8 cellular contexts compared by ENCODE assay signal in genomic region chr10:35335718-35336083, GRCh38. TPM values are rescaled to one million over a fixed set of nuclear protein-coding genes. Genes with fewer than 3 reads are reported as not detected.
A peak's percentile ranks its signal among the peaks of the same experiment; 100 is the strongest.
DNase-seq lines count a peak whose midpoint lies in the region; ATAC-seq and TF ChIP-seq lines count a peak whose summit lies in the region.

No MANE protein-coding gene starts in this region.

- DNase-seq in NCI-H2227 (lab: John Stamatoyannopoulos, UW; ENCODE audit: unreplicated experiment) (peak; percentile 39), NCI-H2227 treated with DMSO at 0.1 percent for 48 hours (lab: John Stamatoyannopoulos, UW) (no peak), fibroblast of the aortic adventitia (ENCODE audit: low read depth) (no peak), progenitor cell of endocrine pancreas (ENCODE audit: low spot score, unreplicated experiment) (no peak), NCI-H2107 treated with DMSO at 0.1 percent for 48 hours (lab: John Stamatoyannopoulos, UW; ENCODE audit: unreplicated experiment) (no peak), NCI-H345 treated with DMSO at 0.1 percent for 48 hours (lab: John Stamatoyannopoulos, UW; ENCODE audit: unreplicated experiment) (no peak)
- peak; percentile 38 for DNase-seq in activated CD8-positive, alpha-beta T cell treated with anti-CD3 and anti-CD28 coated beads, Interleukin-2, amount 10 ng/mL, durations not matched to agents 7 days and 5 days

- POLR2A ChIA-PET in activated CD8-positive, alpha-beta T cell treated with anti-CD3 and anti-CD28 coated beads, Interleukin-2, amount 10 ng/mL, durations not matched to agents 7 days and 5 days (lab: Charles Lee) = no interaction called here

- H3K27ac Mint-ChIP-seq in activated CD8-positive, alpha-beta T cell treated with anti-CD3 and anti-CD28 coated beads, Interleukin-2, amount 10 ng/mL, durations not matched to agents 7 days and 5 days = peak overlapping the region; percentile 87
- peak overlapping the region; percentile 94 for H3K27ac Mint-ChIP-seq in progenitor cell of endocrine pancreas

- TF ChIP-seq CTCF in fibroblast of the aortic adventitia (IDR thresholded peaks at IDR 0.05; ENCODE audit: insufficient read depth, low read length) (no peak), progenitor cell of endocrine pancreas (IDR thresholded peaks at IDR 0.05; ENCODE audit: unreplicated experiment) (no peak)

- peaks cover 21% of the 10 kb centered on the region for H3K36me3 Mint-ChIP-seq in activated CD8-positive, alpha-beta T cell treated with anti-CD3 and anti-CD28 coated beads, Interleukin-2, amount 10 ng/mL, durations not matched to agents 7 days and 5 days (ENCODE audit: low read depth)
- peaks cover 6% of the 10 kb centered on the region for H3K36me3 Mint-ChIP-seq in progenitor cell of endocrine pancreas (ENCODE audit: insufficient read depth)

- H3K9me3 Mint-ChIP-seq in activated CD8-positive, alpha-beta T cell treated with anti-CD3 and anti-CD28 coated beads, Interleukin-2, amount 10 ng/mL, durations not matched to agents 7 days and 5 days (ENCODE audit: insufficient read depth) = no peaks in the 10 kb centered on the region
- H3K9me3 Mint-ChIP-seq in progenitor cell of endocrine pancreas (ENCODE audit: low read depth) = no peaks in the 10 kb centered on the region

- H3K4me3 Mint-ChIP-seq in activated CD8-positive, alpha-beta T cell treated with anti-CD3 and anti-CD28 coated beads, Interleukin-2, amount 10 ng/mL, durations not matched to agents 7 days and 5 days = peak overlapping the region; percentile 89
- H3K4me3 Mint-ChIP-seq in progenitor cell of endocrine pancreas (ENCODE audit: low read depth) = peak overlapping the region; percentile 90

- peak overlapping the region; percentile 81 for H3K4me3 ChIP-seq in fibroblast of the aortic adventitia (ENCODE audit: low read depth, low read length)

- no peaks in the 10 kb centered on the region for H3K27me3 Mint-ChIP-seq in activated CD8-positive, alpha-beta T cell treated with anti-CD3 and anti-CD28 coated beads, Interleukin-2, amount 10 ng/mL, durations not matched to agents 7 days and 5 days (ENCODE audit: low read depth)
- H3K27me3 Mint-ChIP-seq in progenitor cell of endocrine pancreas = no peaks in the 10 kb centered on the region

- peaks cover 45% of the 10 kb centered on the region for H3K4me1 Mint-ChIP-seq in activated CD8-positive, alpha-beta T cell treated with anti-CD3 and anti-CD28 coated beads, Interleukin-2, amount 10 ng/mL, durations not matched to agents 7 days and 5 days (ENCODE audit: low read depth)
- peaks cover 23% of the 10 kb centered on the region for H3K4me1 Mint-ChIP-seq in progenitor cell of endocrine pancreas (ENCODE audit: low read depth)

- CTCF ChIA-PET in activated CD8-positive, alpha-beta T cell treated with anti-CD3 and anti-CD28 coated beads, Interleukin-2, amount 10 ng/mL, durations not matched to agents 7 days and 5 days (lab: Charles Lee) = interaction anchor here (2.1 kb wide), 1 partner anchor 140 kb away, joined by 5 read pairs; no protein-coding TSS in a partner anchor

- peak; percentile 1 for ATAC-seq in HG03460 (IDR thresholded peaks at IDR 0.05; ENCODE audit: unreplicated experiment)
- peak; percentile 11 for ATAC-seq in activated CD8-positive, alpha-beta T cell treated with anti-CD3 and anti-CD28 coated beads, Interleukin-2, amount 10 ng/mL, durations not matched to agents 7 days and 5 days

RNA-seq across cellular contexts. Expression of gene CCNY, which starts 0.6 kb away (rescaled TPM):
- total RNA-seq in activated CD8-positive, alpha-beta T cell treated with anti-CD3 and anti-CD28 coated beads, Interleukin-2, amount 10 ng/mL, durations not matched to agents 7 days and 5 days = 10 to 100 TPM; 55.6 to 64.1 TPM
- total RNA-seq in fibroblast of the aortic adventitia (ENCODE audit: low replicate concordance) = 19.4 and 55.4 TPM in 2 replicates
- total RNA-seq in progenitor cell of endocrine pancreas = 59.4 and 60.7 TPM in 2 replicates

Comparison
In these comparisons a context has a peak if more than half of its experiments do, and no peak if none do; other contexts are left out.
1. DNase-seq: peak in NCI-H2227 (single experiment) and activated CD8-positive, alpha-beta T cell treated with anti-CD3 and anti-CD28 coated beads, Interleukin-2, amount 10 ng/mL, durations not matched to agents 7 days and 5 days (single experiment); none in NCI-H2227 treated with DMSO at 0.1 percent for 48 hours (single experiment), fibroblast of the aortic adventitia (single experiment), progenitor cell of endocrine pancreas (single experiment), NCI-H2107 treated with DMSO at 0.1 percent for 48 hours (single experiment) and NCI-H345 treated with DMSO at 0.1 percent for 48 hours (single experiment).